8 cellular contexts compared by ENCODE assay signal in the genomic region with DNA sequence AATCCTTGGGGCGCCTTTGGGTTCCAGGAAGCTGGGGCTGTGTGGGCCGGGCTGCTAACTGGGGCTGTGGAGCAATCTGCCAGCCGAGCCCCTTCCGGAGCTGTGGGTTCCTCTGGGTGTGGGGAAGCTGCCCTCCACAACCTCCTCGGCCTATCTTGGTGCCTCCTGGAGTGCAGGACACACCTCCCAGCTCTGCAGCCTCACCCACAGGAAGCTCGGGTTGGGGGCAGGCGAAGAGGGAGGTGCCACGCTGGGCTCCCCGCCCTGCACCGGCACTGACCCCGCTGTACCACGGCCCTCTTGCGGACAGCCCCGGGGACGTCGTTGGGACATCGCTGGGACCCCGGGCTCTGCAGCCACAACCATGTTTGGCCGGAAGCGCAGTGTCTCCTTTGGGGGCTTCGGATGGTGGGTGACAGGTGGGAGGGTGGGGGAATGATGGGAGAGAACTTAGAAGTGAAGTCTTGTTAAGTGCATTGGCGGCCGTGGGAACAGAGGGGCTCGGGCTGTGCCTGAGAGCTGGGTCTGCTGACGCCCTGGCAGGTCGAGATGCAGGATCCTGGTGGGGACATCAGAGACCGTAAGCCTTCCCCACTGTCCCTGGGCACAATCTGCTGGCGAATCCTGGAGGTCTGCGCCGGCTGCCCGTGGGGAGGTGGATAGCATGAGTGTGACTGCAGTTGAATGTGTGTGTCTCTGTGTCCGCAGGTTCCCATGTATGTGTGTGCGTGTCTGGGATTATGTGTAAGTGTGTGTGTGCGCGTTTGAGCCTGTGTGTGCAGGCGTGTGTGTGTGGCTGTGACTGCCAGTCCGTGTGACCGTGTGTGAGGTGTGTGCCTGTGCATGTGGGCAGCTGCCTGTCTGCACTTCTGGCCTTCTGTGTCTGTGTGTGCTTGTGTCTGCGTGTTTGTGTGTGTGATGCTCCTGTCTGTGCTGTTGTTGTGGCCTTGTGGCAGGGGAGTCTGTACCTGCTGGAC. TPM values are rescaled to one million over a fixed set of nuclear protein-coding genes. Genes with fewer than 3 reads are reported as not detected.
DNase-seq lines count a peak whose midpoint lies in the region; ATAC-seq and TF ChIP-seq lines count a peak whose summit lies in the region.

Gene RAP1GAP2, plus strand, starts transcription at position 275 of the 977 bp plus-strand sequence. Its CDS starts 90 bp downstream, at position 365.

- H3K4me3 ChIP-seq in HEK293 (ENCODE audit: low read depth, low read length) = no peak within 1 kb of the TSS
- peak within 1 kb of the TSS; percentile 78 for H3K4me3 ChIP-seq in effector memory CD4-positive, alpha-beta T cell (ENCODE audit: insufficient read depth, low read depth, low read length, poor library complexity, severe bottlenecking)

- no peaks in the 10 kb centered on the region for H3K36me3 Mint-ChIP-seq in progenitor cell of endocrine pancreas (ENCODE audit: insufficient read depth)

- no peaks in the 10 kb centered on the region for H3K9me3 ChIP-seq in HEK293 (ENCODE audit: control insufficient read depth, insufficient read depth, low read depth, low read length)
- no peaks in the 10 kb centered on the region for H3K9me3 ChIP-seq in effector memory CD4-positive, alpha-beta T cell (ENCODE audit: control insufficient read depth, low read length)

- CTCF ChIA-PET in HEK293 (lab: Yijun Ruan, JAX) (interaction anchor here (1.4 kb wide), 1 partner anchor 10 kb away, joined by 5 read pairs; no protein-coding TSS in a partner anchor), HEK293T (lab: Yijun Ruan, JAX) (no interaction called here)

- POLR2A ChIA-PET in HEK293 (lab: Yijun Ruan, JAX) = interaction anchor here (1.6 kb wide), 1 partner anchor 18 kb away, joined by 3 read pairs; no protein-coding TSS in a partner anchor
- POLR2A ChIA-PET in HEK293T (lab: Yijun Ruan, JAX) = no interaction called here

- no peak within 1 kb of the TSS for H3K27ac Mint-ChIP-seq in progenitor cell of endocrine pancreas

- DNase-seq in activated CD4-positive, alpha-beta T cell treated with anti-CD3 and anti-CD28 coated beads for 4 hours = peak; percentile 35 to 53
- DNase-seq in effector memory CD4-positive, alpha-beta T cell = peak; percentile 69 to 74 (median 71)
- DNase-seq in progenitor cell of endocrine pancreas (ENCODE audit: low spot score, unreplicated experiment) = no peak
- DNase-seq in NCI-H1417 (lab: John Stamatoyannopoulos, UW) = no peak
- no peak for DNase-seq in HEK293T (ENCODE audit: extremely low spot score)
- no peak for DNase-seq in NCI-H226

- H3K4me3 Mint-ChIP-seq in progenitor cell of endocrine pancreas (ENCODE audit: low read depth) = no peak within 1 kb of the TSS

- no peaks in the 10 kb centered on the region for H3K36me3 ChIP-seq in HEK293 (ENCODE audit: control insufficient read depth in 2 of 2, insufficient read depth in 1 of 2, low read length in 2 of 2)
- peaks cover 7% of the 10 kb centered on the region for H3K36me3 ChIP-seq in effector memory CD4-positive, alpha-beta T cell (ENCODE audit: control insufficient read depth, insufficient read depth, low read length)

- TF ChIP-seq CTCF in HEK293 (tag by site-specific recombination; IDR thresholded peaks at IDR 0.05) (no peak), progenitor cell of endocrine pancreas (IDR thresholded peaks at IDR 0.05; ENCODE audit: unreplicated experiment) (no peak)

- H3K27me3 Mint-ChIP-seq in progenitor cell of endocrine pancreas = peaks cover 12% of the 10 kb centered on the region

- H3K4me1 ChIP-seq in HEK293 (ENCODE audit: control insufficient read depth, insufficient read depth, low read length) = no peaks in the 10 kb centered on the region
- peaks cover 64% of the 10 kb centered on the region for H3K4me1 ChIP-seq in effector memory CD4-positive, alpha-beta T cell (ENCODE audit: control insufficient read depth, insufficient read depth, low read length, poor library complexity, severe bottlenecking)

- H3K4me1 Mint-ChIP-seq in progenitor cell of endocrine pancreas (ENCODE audit: low read depth) = no peaks in the 10 kb centered on the region

- no peaks in the 10 kb centered on the region for H3K27me3 ChIP-seq in effector memory CD4-positive, alpha-beta T cell (replicated peaks; ENCODE audit: control insufficient read depth, insufficient read depth, low read length, poor library complexity, severe bottlenecking)

- H3K27ac ChIP-seq in HEK293 (ENCODE audit: extremely low read depth, low read depth, low read length) = no peak within 1 kb of the TSS
- H3K27ac ChIP-seq in effector memory CD4-positive, alpha-beta T cell (ENCODE audit: insufficient read depth, low read length, poor library complexity, severe bottlenecking) = peak within 1 kb of the TSS; percentile 50

- ATAC-seq in GM18502 (IDR thresholded peaks at IDR 0.05; ENCODE audit: poor library complexity, unreplicated experiment) = no peak

- H3K9me3 Mint-ChIP-seq in progenitor cell of endocrine pancreas (ENCODE audit: low read depth) = no peaks in the 10 kb centered on the region

TF ChIP-seq in HEK293, 187 proteins besides CTCF, POLR2A, EP300 and RAD21:
- no peak for TF ChIP-seq KLF10 (tag by site-specific recombination; IDR thresholded peaks at IDR 0.05)
- TF ChIP-seq ZFP3 (tag by site-specific recombination; IDR thresholded peaks at IDR 0.05; ENCODE audit: low read depth) = no peak
- TF ChIP-seq FEZF1 (tag by site-specific recombination; IDR thresholded peaks at IDR 0.05) = no peak
- TF ChIP-seq ZNF600 (tag by site-specific recombination; IDR thresholded peaks at IDR 0.05) = 0 out of 2 replicates have a peak, but pooled peaks have one; percentile 25
- TF ChIP-seq ZNF157 (tag by site-specific recombination; IDR thresholded peaks at IDR 0.05) = no peak
- TF ChIP-seq, protein P1, sequence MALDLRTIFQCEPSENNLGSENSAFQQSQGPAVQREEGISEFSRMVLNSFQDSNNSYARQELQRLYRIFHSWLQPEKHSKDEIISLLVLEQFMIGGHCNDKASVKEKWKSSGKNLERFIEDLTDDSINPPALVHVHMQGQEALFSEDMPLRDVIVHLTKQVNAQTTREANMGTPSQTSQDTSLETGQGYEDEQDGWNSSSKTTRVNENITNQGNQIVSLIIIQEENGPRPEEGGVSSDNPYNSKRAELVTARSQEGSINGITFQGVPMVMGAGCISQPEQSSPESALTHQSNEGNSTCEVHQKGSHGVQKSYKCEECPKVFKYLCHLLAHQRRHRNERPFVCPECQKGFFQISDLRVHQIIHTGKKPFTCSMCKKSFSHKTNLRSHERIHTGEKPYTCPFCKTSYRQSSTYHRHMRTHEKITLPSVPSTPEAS (tag by site-specific recombination; IDR thresholded peaks at IDR 0.05) = peak; percentile 69
- no peak for TF ChIP-seq ZNF843 (tag by site-specific recombination; IDR thresholded peaks at IDR 0.05)
- 0 out of 2 replicates have a peak, but pooled peaks have one; percentile 16 for TF ChIP-seq GLIS2 (tag by site-specific recombination; IDR thresholded peaks at IDR 0.05)
TF ChIP-seq in HEK293: peak in this region for 3.

TF ChIP-seq in HEK293T, 16 proteins besides CTCF, POLR2A, EP300 and RAD21:
- no peak for TF ChIP-seq NFRKB (IDR thresholded peaks at IDR 0.05)
- TF ChIP-seq FOXA1 (IDR thresholded peaks at IDR 0.05) = no peak
- TF ChIP-seq ELF4 (IDR thresholded peaks at IDR 0.05) = no peak
- TF ChIP-seq ZNF384 (IDR thresholded peaks at IDR 0.05) = no peak
- TF ChIP-seq TARDBP (IDR thresholded peaks at IDR 0.05) = no peak
- TF ChIP-seq SP1 (IDR thresholded peaks at IDR 0.05) = no peak
TF ChIP-seq in HEK293T: peak in this region for 0.

RNA-seq across cellular contexts. Expression of gene RAP1GAP2, which starts in this region (rescaled TPM):
- total RNA-seq in progenitor cell of endocrine pancreas = 105 and 116 TPM in 2 replicates

Comparison
In these comparisons a context has a peak if more than half of its experiments do, and no peak if none do; other contexts are left out.
1. DNase-seq: peak in activated CD4-positive, alpha-beta T cell treated with anti-CD3 and anti-CD28 coated beads for 4 hours (2 of 2) and effector memory CD4-positive, alpha-beta T cell (3 of 3); none in progenitor cell of endocrine pancreas (single experiment), NCI-H1417 (0 of 3), HEK293T (single experiment) and NCI-H226 (single experiment).